ENCODE assay signal across 19 cellular contexts in the genomic region with DNA sequence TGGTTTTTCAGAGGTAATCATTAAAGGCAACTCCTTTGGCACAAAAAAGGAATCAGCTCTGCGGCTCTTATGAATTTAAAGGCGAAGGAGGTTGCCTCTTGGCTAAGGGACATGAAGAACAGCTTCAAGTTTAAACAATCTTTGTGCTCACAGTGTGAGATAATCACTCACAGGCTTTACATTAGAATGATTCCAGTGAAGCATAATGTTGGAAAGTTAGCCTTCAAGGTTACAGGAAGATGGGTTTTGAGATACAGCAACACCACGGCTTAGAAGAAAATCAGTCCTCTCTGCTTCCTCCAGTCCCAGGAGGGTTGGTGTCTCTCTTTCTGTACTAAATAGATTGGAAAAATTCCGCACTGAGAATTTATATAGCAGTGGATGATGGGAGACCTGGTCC. TPM values are rescaled to one million over a fixed set of nuclear protein-coding genes. Genes with fewer than 3 reads are reported as not detected.
DNase-seq lines count a peak whose midpoint lies in the region; ATAC-seq and TF ChIP-seq lines count a peak whose summit lies in the region.
"Had no signal": no experiment of that assay in that cellular context is flagged by ENCODE, and none has a peak within 500 bp of the region (broad histone marks: within the 10 kb centered on the region; RNA-seq: fewer than 3 reads in every experiment).

No MANE protein-coding gene starts in this region.

- H3K27ac ChIP-seq in A673 (ENCODE audit: low read depth, low read length, poor library complexity, severe bottlenecking) = peak overlapping the region; percentile 55
- H3K27ac ChIP-seq in adrenal gland = no peak overlapping the region
- no peak overlapping the region for H3K27ac ChIP-seq in left lung
- H3K27ac ChIP-seq: 22Rv1, GM23248 had no signal

- H3K27me3 ChIP-seq in A673 (replicated peaks; ENCODE audit: insufficient read depth, low read depth, low read length, poor library complexity) (no peaks in the 10 kb centered on the region), adrenal gland (no peaks in the 10 kb centered on the region), left lung (no peaks in the 10 kb centered on the region)

- intact Hi-C loops in A673 (cut with micrococcal nuclease; ENCODE audit: unreplicated experiment) = loop anchor here (10.0 kb wide), 1 partner anchor 85 kb away; no protein-coding TSS in a partner anchor
- intact Hi-C loops in adrenal gland (cut with DNase I) = no loop called here
- intact Hi-C loops in left lung (cut with DNase I) = no loop called here

- DNase-seq in A673 (ENCODE audit: low spot score) (peak; percentile 58), fibroblast of peridontal ligament (ENCODE audit: extremely low read depth) (peak; percentile 48), retina (peak; percentile 57), adrenal gland (no peak), left lung (no peak), NCI-H1092 treated with DMSO at 0.1 percent for 48 hours (lab: John Stamatoyannopoulos, UW) (no peak)
- no peak for DNase-seq in activated T-cell treated with anti-CD3 and anti-CD28 coated beads, Interleukin-2, amount 50 U/mL, for 72 hours
- DNase-seq: C1 segment of cervical spinal cord; Calu3; CD4-positive, alpha-beta memory T cell; COR-L47; DMS53; DMS79 treated with DMSO at 0.1 percent for 48 hours; GF-D8; GM23248; H7; HCEC 1CT had no signal

- POLR2A ChIA-PET in A673 (lab: Charles Lee; ENCODE audit: low non-redundant PET) = no interaction called here

- 51 to 73% (median 64%) methylated on average over 4 of the region's 4 CpGs for WGBS in adrenal gland, 4 donors

- no peak overlapping the region for H3K4me3 Mint-ChIP-seq in nephron
- H3K4me3 Mint-ChIP-seq in activated T-cell treated with anti-CD3 and anti-CD28 coated beads, Interleukin-2, amount 50 U/mL, for 72 hours = no peak overlapping the region
- H3K4me3 Mint-ChIP-seq: CD4-positive, alpha-beta memory T cell had no signal

- TF ChIP-seq CTCF in A673 (conservative IDR thresholded peaks at IDR 0.05; ENCODE audit: low read depth, low read length) (no peak), nephron (IDR thresholded peaks at IDR 0.05; ENCODE audit: unreplicated experiment in 3 of 3) (no peak), adrenal gland (IDR thresholded peaks at IDR 0.05) (no peak), left lung (IDR thresholded peaks at IDR 0.05) (no peak)

- H3K36me3 ChIP-seq in A673 (ENCODE audit: insufficient read depth, low read length, poor library complexity, severe bottlenecking) = no peaks in the 10 kb centered on the region
- H3K36me3 ChIP-seq in adrenal gland (replicated peaks in 1 of 2) = no peaks in the 10 kb centered on the region
- H3K36me3 ChIP-seq in left lung = no peaks in the 10 kb centered on the region

- H3K4me3 ChIP-seq in A673 (ENCODE audit: low read depth, low read length, poor library complexity, severe bottlenecking) (no peak overlapping the region), adrenal gland (no peak overlapping the region), left lung (no peak overlapping the region)
- H3K4me3 ChIP-seq: GM23248 had no signal

- no peak for ATAC-seq in activated T-cell treated with anti-CD3 and anti-CD28 coated beads, Interleukin-2, amount 50 U/mL, for 72 hours (replicated peaks in 1 of 2)
- ATAC-seq in left lung = no peak

- peaks cover 32% of the 10 kb centered on the region for H3K4me1 ChIP-seq in A673 (ENCODE audit: insufficient read depth, low read length, poor library complexity, severe bottlenecking)
- peaks cover 6 to 11% of the 10 kb centered on the region in 2 donors for H3K4me1 ChIP-seq in adrenal gland (replicated peaks in 1 of 2)
- no peaks in the 10 kb centered on the region for H3K4me1 ChIP-seq in left lung

- H3K4me1 Mint-ChIP-seq in nephron = peaks cover 18% of the 10 kb centered on the region
- H3K4me1 Mint-ChIP-seq in activated T-cell treated with anti-CD3 and anti-CD28 coated beads, Interleukin-2, amount 50 U/mL, for 72 hours (ENCODE audit: low read depth) = no peaks in the 10 kb centered on the region

- H3K27me3 Mint-ChIP-seq in nephron (ENCODE audit: low read depth) = no peaks in the 10 kb centered on the region
- H3K27me3 Mint-ChIP-seq in activated T-cell treated with anti-CD3 and anti-CD28 coated beads, Interleukin-2, amount 50 U/mL, for 72 hours (ENCODE audit: low read depth) = no peaks in the 10 kb centered on the region

- H3K9me3 ChIP-seq in A673 (ENCODE audit: low read depth, low read length, poor library complexity, severe bottlenecking) = no peaks in the 10 kb centered on the region
- no peaks in the 10 kb centered on the region for H3K9me3 ChIP-seq in adrenal gland (replicated peaks in 1 of 3)
- no peaks in the 10 kb centered on the region for H3K9me3 ChIP-seq in left lung

- CTCF ChIA-PET in A673 (lab: Charles Lee) = no interaction called here

- TF ChIP-seq POLR2A in adrenal gland (IDR thresholded peaks at IDR 0.05) = no peak

- H3K27ac Mint-ChIP-seq in nephron = peak overlapping the region in 2 of 3 experiments; percentile 56 to 60
- no peak overlapping the region for H3K27ac Mint-ChIP-seq in activated T-cell treated with anti-CD3 and anti-CD28 coated beads, Interleukin-2, amount 50 U/mL, for 72 hours
- H3K27ac Mint-ChIP-seq: CD4-positive, alpha-beta memory T cell had no signal

- BruUV-seq in A673 (replicated peaks; lab: Mats Ljungman, UMichigan) = no TSS peak

- H3K9me3 Mint-ChIP-seq in nephron = no peaks in the 10 kb centered on the region
- H3K9me3 Mint-ChIP-seq in activated T-cell treated with anti-CD3 and anti-CD28 coated beads, Interleukin-2, amount 50 U/mL, for 72 hours = peaks cover 0 to 1% of the 10 kb centered on the region in 2 donors
- H3K9me3 Mint-ChIP-seq: CD4-positive, alpha-beta memory T cell had no signal

- H3K36me3 Mint-ChIP-seq in nephron (ENCODE audit: low read depth) = no peaks in the 10 kb centered on the region
- H3K36me3 Mint-ChIP-seq in activated T-cell treated with anti-CD3 and anti-CD28 coated beads, Interleukin-2, amount 50 U/mL, for 72 hours (ENCODE audit: insufficient read depth in 2 of 2) = no peaks in the 10 kb centered on the region

RNA-seq across cellular contexts. Expression of a gene that starts 11.6 kb away (rescaled TPM):
- total RNA-seq in A673 (2021) (15.8 and 17.9 TPM in 2 replicates), adrenal gland (100 to 1,000 TPM; 199 to 585 (median 385) TPM), left lung (10 to 100 TPM; 12.5 to 30.0 TPM)
- total RNA-seq in activated T-cell treated with anti-CD3 and anti-CD28 coated beads, Interleukin-2, amount 50 U/mL, for 72 hours = 1 to 10 TPM; 1.5 to 1.6 TPM
- 100 to 1,000 TPM in 1 of 3 donors, 10 to 100 TPM in 2; 88.1 to 164 (median 96.2) TPM for polyA plus RNA-seq in adrenal gland
- total RNA-seq: CD4-positive, alpha-beta memory T cell had no signal

Comparison
In these comparisons a context has a peak if more than half of its experiments do, and no peak if none do; other contexts are left out.
1. DNase-seq: peak in A673 (single experiment), fibroblast of peridontal ligament (single experiment) and retina (single experiment); none in activated T-cell treated with anti-CD3 and anti-CD28 coated beads, Interleukin-2, amount 50 U/mL, for 72 hours (0 of 2), adrenal gland (0 of 7), left lung (0 of 2) and NCI-H1092 treated with DMSO at 0.1 percent for 48 hours (single experiment).
2. RNA of a gene that starts 11.6 kb away (total RNA-seq): 199 to 585 TPM in adrenal gland; 12.5 to 30.0 TPM in left lung, 15.8 to 17.9 TPM in A673 and 1.5 to 1.6 TPM in activated T-cell treated with anti-CD3 and anti-CD28 coated beads, Interleukin-2, amount 50 U/mL, for 72 hours; every median in the first group is over 4 times any median in the second.